In the genomic region with DNA sequence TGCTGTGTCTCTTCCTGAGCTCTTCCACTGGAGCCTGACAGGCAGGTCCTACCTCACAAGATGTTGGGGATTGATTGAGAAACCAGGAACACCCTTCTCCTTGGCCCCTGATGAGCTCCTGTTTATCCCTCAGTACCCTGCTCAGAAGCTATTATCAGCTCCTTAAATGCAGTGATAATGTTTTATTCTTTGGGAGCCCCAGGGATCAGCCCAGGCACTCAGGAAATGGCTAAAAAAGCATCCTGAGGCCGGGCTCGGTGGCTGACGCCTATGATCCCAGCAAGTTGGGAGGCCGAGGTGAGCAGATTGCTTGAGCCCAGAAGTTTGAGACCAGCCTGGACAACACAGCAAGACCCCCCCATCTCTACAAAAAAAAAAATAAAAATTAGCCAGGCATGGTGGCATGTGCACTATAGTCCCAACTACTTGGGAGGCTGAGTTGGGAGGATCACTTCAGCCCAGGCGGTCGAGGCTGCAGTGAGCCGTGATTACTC, we compare ENCODE assay signal across 14 cellular contexts. TPM values are rescaled to one million over a fixed set of nuclear protein-coding genes. Genes with fewer than 3 reads are reported as not detected.
DNase-seq lines count a peak whose midpoint lies in the region; ATAC-seq, FAIRE-seq and TF ChIP-seq lines count a peak whose summit lies in the region.
"Had no signal": no experiment of that assay in that cellular context is flagged by ENCODE, and none has a peak within 500 bp of the region (broad histone marks: within the 10 kb centered on the region; RNA-seq: fewer than 3 reads in every experiment).

No MANE protein-coding gene starts in this region.

- TF ChIP-seq EP300 in K562 (IDR thresholded peaks at IDR 0.05; ENCODE audit: low read length), result no peak

- H3K27me3 ChIP-seq in K562 (ENCODE audit: control insufficient read depth in 2 of 2, insufficient read depth in 2 of 2, low read length in 2 of 2), result no peaks in the 10 kb centered on the region
- H3K27me3 ChIP-seq: Peyer's patch, suprapubic skin had no signal

- H3K9me3 Mint-ChIP-seq in HFFc6 (peaks cover 23% of the 10 kb centered on the region), natural killer cell (peaks cover 11 to 15% of the 10 kb centered on the region in 2 donors)

- FAIRE-seq in K562 (lab: Jason Lieb, UNC), result no peak
- FAIRE-seq: TTC549 had no signal

- POLR2A ChIA-PET in K562 (lab: Yijun Ruan, JAX), result interaction anchor here (0.9 to 1.6 kb wide), 3 partner anchors 9 to 50 kb away, joined by 3 to 6 read pairs (median 3); no protein-coding TSS in a partner anchor

- no peaks in the 10 kb centered on the region for H3K9me1 ChIP-seq in K562 (ENCODE audit: control insufficient read depth, insufficient read depth, low read length)

- peak overlapping the region; percentile 82 for H3K27ac Mint-ChIP-seq in HFFc6
- H3K27ac Mint-ChIP-seq in natural killer cell, result peak overlapping the region; percentile 67 to 82

- H3K27me3 Mint-ChIP-seq in HFFc6 (ENCODE audit: insufficient read depth) (peaks cover 10% of the 10 kb centered on the region), natural killer cell (ENCODE audit: low read depth in 2 of 2) (peaks cover 0 to 7% of the 10 kb centered on the region in 2 donors)

- H4K20me1 ChIP-seq in K562 (replicated peaks; ENCODE audit: control insufficient read depth, insufficient read depth, low read length), result peaks cover 3% of the 10 kb centered on the region; the same call in 1 of the 2 replicates

- TF ChIP-seq CTCF in C4-2B (conservative IDR thresholded peaks at IDR 0.05), result no peak
- no peak for TF ChIP-seq CTCF in HFFc6 (IDR thresholded peaks at IDR 0.05)
- no peak for TF ChIP-seq CTCF in K562 (IDR thresholded peaks at IDR 0.05 in 2 of 3, conservative IDR thresholded peaks at IDR 0.05 in 1 of 3; ENCODE audit: insufficient read depth in 2 of 3, low read depth in 1 of 3, low read length in 3 of 3)
- TF ChIP-seq CTCF in natural killer cell (IDR thresholded peaks at IDR 0.05), result no peak

- H3K79me2 ChIP-seq in K562 (ENCODE audit: control insufficient read depth, insufficient read depth, low read length), result peaks cover under 1% of the 10 kb centered on the region; the same call in 1 of the 3 replicates

- ATAC-seq in K562 (no peak), natural killer cell (no peak), HG02885 (IDR thresholded peaks at IDR 0.05; ENCODE audit: poor library complexity, unreplicated experiment) (no peak), GM19023 (IDR thresholded peaks at IDR 0.05; ENCODE audit: unreplicated experiment) (no peak)

- intact Hi-C loops in K562 (cut with micrococcal nuclease) (no loop called here), natural killer cell (cut with micrococcal nuclease) (loop anchor here (5.0 kb wide), 2 partner anchors 37 to 58 kb away; partner anchors contain the start of gene NAP1L4)

- peak overlapping the region; percentile 59 for H3K27ac ChIP-seq in C4-2B
- no peak overlapping the region for H3K27ac ChIP-seq in K562 (ENCODE audit: extremely low read depth, low read depth, low read length)
- H3K27ac ChIP-seq: Peyer's patch, SK-N-MC, suprapubic skin had no signal

- H2AFZ ChIP-seq in K562 (ENCODE audit: low read depth, low read length), result no peak overlapping the region

- H3K4me3 Mint-ChIP-seq in HFFc6, result no peak overlapping the region
- H3K4me3 Mint-ChIP-seq in natural killer cell, result no peak overlapping the region
- H3K4me3 Mint-ChIP-seq: naive thymus-derived CD8-positive, alpha-beta T cell had no signal

- H3K4me1 Mint-ChIP-seq in HFFc6 (ENCODE audit: low read depth), result peaks cover 26% of the 10 kb centered on the region
- H3K4me1 Mint-ChIP-seq in natural killer cell, result peaks cover 5 to 39% of the 10 kb centered on the region in 2 donors

- TF ChIP-seq POLR2A in K562 (conservative IDR thresholded peaks at IDR 0.05), result no peak

- BruUV-seq in K562 (replicated peaks; lab: Mats Ljungman, UMichigan), result no TSS peak

- H3K9ac ChIP-seq in K562 (ENCODE audit: insufficient read depth in 1 of 2, low read depth in 2 of 2, low read length in 2 of 2), result peak overlapping the region in 1 of 2 experiments; percentile 67; a peak in 1 of 4 replicates

- in situ Hi-C loops in K562 (cut with MboI), result no loop called here

- H3K36me3 Mint-ChIP-seq in HFFc6 (ENCODE audit: low read depth) (peaks cover 22% of the 10 kb centered on the region), natural killer cell (peaks cover 14% of the 10 kb centered on the region)

- DNase-seq in HFFc6 (no peak), K562 (ENCODE audit: extremely low read depth in 1 of 4, low spot score in 3 of 4) (no peak), natural killer cell (no peak), 8988T (no peak), H4 (ENCODE audit: low spot score) (no peak)
- DNase-seq: NCI-H146 had no signal

- H3K4me3 ChIP-seq in K562, result no peak overlapping the region
- H3K4me3 ChIP-seq: Peyer's patch, SK-N-MC, suprapubic skin had no signal

- WGBS in K562 (ENCODE audit: insufficient coverage, low coverage, missing lambda C conversion rate), result 67% methylated on average over 7 of the region's 7 CpGs

- TF ChIP-seq RAD21 in K562 (CRISPR knock-in tag; conservative IDR thresholded peaks at IDR 0.05 in 1 of 2, IDR thresholded peaks at IDR 0.05 in 1 of 2), result no peak

- CTCF ChIA-PET in K562 (lab: Yijun Ruan, JAX; ENCODE audit: low intra/inter-chr PET ratio), result no interaction called here

- peaks cover 6% of the 10 kb centered on the region for H3K9me3 ChIP-seq in K562 (replicated peaks; ENCODE audit: control insufficient read depth, insufficient read depth, low read depth, low read length)

- H3K4me2 ChIP-seq in K562 (ENCODE audit: insufficient read depth, low read length), result no peak overlapping the region

- peaks cover 6 to 43% of the 10 kb centered on the region in 2 experiments; a peak in 4 of 5 replicates for H3K4me1 ChIP-seq in K562 (replicated peaks in 1 of 2; ENCODE audit: control insufficient read depth in 2 of 2, insufficient read depth in 2 of 2, low read length in 2 of 2)

- no peaks in the 10 kb centered on the region for H3K36me3 ChIP-seq in K562 (ENCODE audit: control insufficient read depth, insufficient read depth, low read length)
- H3K36me3 ChIP-seq: Peyer's patch, suprapubic skin had no signal

RNA-seq across cellular contexts. Expression of gene PHLDA2, which starts 4.9 kb away (rescaled TPM):
- total RNA-seq in HFFc6 (2021; fragmentation: NEBNext Ultra II Directional; extraction: Animal tissue kit (Norgen Biotek cat#: 25700)), result 100 to 1,000 TPM; 102 to 149 (median 125) TPM
- total RNA-seq in K562 (2011; cell fraction: chromatin; rRNA removed; ENCODE audit: low replicate concordance), result 3.2 and 7.8 TPM in 2 replicates
- 13.6 and 14.7 TPM in 2 replicates for total RNA-seq in K562 (2011; cell fraction: nucleolus; rRNA removed)
- 5.4 and 5.7 TPM in 2 replicates for total RNA-seq in K562 (2011; cell fraction: nucleoplasm; rRNA removed)
- total RNA-seq in K562 (2014; rRNA removed) (14.8 and 26.2 TPM in 2 replicates), K562 (2014; rRNA removed; fragmentation: Illumina TruSeq; extraction: Trizol) (0.70 and 0.76 TPM in 2 replicates), K562 (2015; rRNA removed; fragmentation: Illumina TruSeq; extraction: Trizol) (5.7 and 6.3 TPM in 2 replicates), K562 (2021) (42.4 and 43.2 TPM in 2 replicates), natural killer cell (1 to 10 TPM in 2 of 3 donors, under 1 TPM in 1; 0.79 to 3.2 (median 2.2) TPM)
- polyA plus RNA-seq in K562 (2011; rRNA removed) (4.7 and 4.9 TPM in 2 replicates), K562 (2014; fragmentation: Illumina TruSeq; extraction: Trizol) (4.0 and 24.8 TPM in 2 replicates), K562 (2014; fragmentation: Nextera tagmentation; extraction: Ambion mirVana) (under 1 TPM; 0.43 to 0.87 TPM), K562 (2014; rRNA removed) (33.6 and 37.8 TPM in 2 replicates)
- polyA plus RNA-seq in K562 (2011; cell fraction: cytosol; rRNA removed), result 19.3 and 101 TPM in 2 replicates
- 10.5 and 21.0 TPM in 2 replicates for polyA plus RNA-seq in K562 (2011; cell fraction: nucleus; rRNA removed)
- polyA plus RNA-seq in K562 (2012), result 26.8 and 31.0 TPM in 2 replicates
- 0.84 and 1.1 TPM in 2 replicates for polyA minus RNA-seq in K562 (2011; rRNA and poly(A)+ RNA removed)
- polyA minus RNA-seq in K562 (2011; cell fraction: cytosol; rRNA and poly(A)+ RNA removed), result 14.8 and 27.2 TPM in 2 replicates
- 11.8 and 14.1 TPM in 2 replicates for polyA minus RNA-seq in K562 (2011; cell fraction: nucleus; rRNA and poly(A)+ RNA removed)
- 11.7 and 15.2 TPM in 2 replicates for total RNA-seq in H4 (2014; rRNA removed; shearing (Covaris generic))
- polyA plus RNA-seq: naive thymus-derived CD8-positive, alpha-beta T cell had no signal

RNA-seq across cellular contexts. Expression of gene CDKN1C, which starts 48.5 kb away (rescaled TPM):
- total RNA-seq in HFFc6 (2021; fragmentation: NEBNext Ultra II Directional; extraction: Animal tissue kit (Norgen Biotek cat#: 25700)), result under 1 TPM in 2 of 6 experiments, not detected in 4; 0.17 to 0.24 TPM
- 7.1 and 13.9 TPM in 2 replicates for total RNA-seq in K562 (2011; cell fraction: chromatin; rRNA removed; ENCODE audit: low replicate concordance)
- total RNA-seq in K562 (2011; cell fraction: nucleolus; rRNA removed), result 20.5 and 24.5 TPM in 2 replicates
- total RNA-seq in K562 (2011; cell fraction: nucleoplasm; rRNA removed), result 10.9 and 11.1 TPM in 2 replicates
- total RNA-seq in K562 (2014; rRNA removed) (19.2 and 23.5 TPM in 2 replicates), K562 (2014; rRNA removed; fragmentation: Illumina TruSeq; extraction: Trizol) (3.5 and 4.0 TPM in 2 replicates), K562 (2015; rRNA removed; fragmentation: Illumina TruSeq; extraction: Trizol) (2.8 and 3.5 TPM in 2 replicates), K562 (2021) (21.1 and 21.9 TPM in 2 replicates), natural killer cell (10 to 100 TPM in 1 of 3 donors, 1 to 10 TPM in 2; 2.6 to 27.9 (median 6.3) TPM)
- polyA plus RNA-seq in K562 (2011; rRNA removed) (9.2 and 17.4 TPM in 2 replicates), K562 (2014; fragmentation: Illumina TruSeq; extraction: Trizol) (3.9 and 5.2 TPM in 2 replicates), K562 (2014; fragmentation: Nextera tagmentation; extraction: Ambion mirVana) (10 to 100 TPM in 1 of 2 experiments, 1 to 10 TPM in 1; 9.3 to 18.7 TPM), K562 (2014; rRNA removed) (11.0 and 13.0 TPM in 2 replicates)
- 12.9 and 29.1 TPM in 2 replicates for polyA plus RNA-seq in K562 (2011; cell fraction: cytosol; rRNA removed)
- polyA plus RNA-seq in K562 (2011; cell fraction: nucleus; rRNA removed), result 25.4 and 25.7 TPM in 2 replicates
- polyA plus RNA-seq in K562 (2012), result 10.9 and 13.2 TPM in 2 replicates
- polyA minus RNA-seq in K562 (2011; rRNA and poly(A)+ RNA removed), result 4.8 and 6.4 TPM in 2 replicates
- 11.8 and 22.5 TPM in 2 replicates for polyA minus RNA-seq in K562 (2011; cell fraction: cytosol; rRNA and poly(A)+ RNA removed)
- polyA minus RNA-seq in K562 (2011; cell fraction: nucleus; rRNA and poly(A)+ RNA removed), result 7.5 and 8.9 TPM in 2 replicates
- 4.2 and 5.1 TPM in 2 replicates for total RNA-seq in H4 (2014; rRNA removed; shearing (Covaris generic))

RNA-seq across cellular contexts. Expression of gene NAP1L4, which starts 58.0 kb away (rescaled TPM):
- total RNA-seq in HFFc6 (2021; fragmentation: NEBNext Ultra II Directional; extraction: Animal tissue kit (Norgen Biotek cat#: 25700)), result 100 to 1,000 TPM; 109 to 140 (median 131) TPM
- total RNA-seq in K562 (2011; cell fraction: chromatin; rRNA removed; ENCODE audit: low replicate concordance), result 200 and 559 TPM in 2 replicates
- 89.9 and 105 TPM in 2 replicates for total RNA-seq in K562 (2011; cell fraction: nucleolus; rRNA removed)
- 185 and 193 TPM in 2 replicates for total RNA-seq in K562 (2011; cell fraction: nucleoplasm; rRNA removed)
- total RNA-seq in K562 (2014; rRNA removed), result 217 and 237 TPM in 2 replicates
- 179 and 210 TPM in 2 replicates for total RNA-seq in K562 (2014; rRNA removed; fragmentation: Illumina TruSeq; extraction: Trizol)
- 145 and 153 TPM in 2 replicates for total RNA-seq in K562 (2015; rRNA removed; fragmentation: Illumina TruSeq; extraction: Trizol)
- total RNA-seq in K562 (2021), result 167 and 180 TPM in 2 replicates
- polyA plus RNA-seq in K562 (2011; rRNA removed), result 145 and 176 TPM in 2 replicates
- 72.7 and 90.0 TPM in 2 replicates for polyA plus RNA-seq in K562 (2011; cell fraction: cytosol; rRNA removed)
- 166 and 223 TPM in 2 replicates for polyA plus RNA-seq in K562 (2011; cell fraction: nucleus; rRNA removed)
- 103 and 135 TPM in 2 replicates for polyA plus RNA-seq in K562 (2012)
- 154 and 184 TPM in 2 replicates for polyA plus RNA-seq in K562 (2014; fragmentation: Illumina TruSeq; extraction: Trizol)
- 10 to 100 TPM; 34.1 to 50.7 TPM for polyA plus RNA-seq in K562 (2014; fragmentation: Nextera tagmentation; extraction: Ambion mirVana)
- polyA plus RNA-seq in K562 (2014; rRNA removed), result 221 and 244 TPM in 2 replicates
- polyA minus RNA-seq in K562 (2011; rRNA and poly(A)+ RNA removed), result 207 and 232 TPM in 2 replicates
- 66.1 and 67.2 TPM in 2 replicates for polyA minus RNA-seq in K562 (2011; cell fraction: cytosol; rRNA and poly(A)+ RNA removed)
- 76.3 and 166 TPM in 2 replicates for polyA minus RNA-seq in K562 (2011; cell fraction: nucleus; rRNA and poly(A)+ RNA removed)
- 100 to 1,000 TPM; 219 to 244 (median 237) TPM for total RNA-seq in natural killer cell
- total RNA-seq in H4 (2014; rRNA removed; shearing (Covaris generic)), result 104 and 128 TPM in 2 replicates
